In the genomic region with DNA sequence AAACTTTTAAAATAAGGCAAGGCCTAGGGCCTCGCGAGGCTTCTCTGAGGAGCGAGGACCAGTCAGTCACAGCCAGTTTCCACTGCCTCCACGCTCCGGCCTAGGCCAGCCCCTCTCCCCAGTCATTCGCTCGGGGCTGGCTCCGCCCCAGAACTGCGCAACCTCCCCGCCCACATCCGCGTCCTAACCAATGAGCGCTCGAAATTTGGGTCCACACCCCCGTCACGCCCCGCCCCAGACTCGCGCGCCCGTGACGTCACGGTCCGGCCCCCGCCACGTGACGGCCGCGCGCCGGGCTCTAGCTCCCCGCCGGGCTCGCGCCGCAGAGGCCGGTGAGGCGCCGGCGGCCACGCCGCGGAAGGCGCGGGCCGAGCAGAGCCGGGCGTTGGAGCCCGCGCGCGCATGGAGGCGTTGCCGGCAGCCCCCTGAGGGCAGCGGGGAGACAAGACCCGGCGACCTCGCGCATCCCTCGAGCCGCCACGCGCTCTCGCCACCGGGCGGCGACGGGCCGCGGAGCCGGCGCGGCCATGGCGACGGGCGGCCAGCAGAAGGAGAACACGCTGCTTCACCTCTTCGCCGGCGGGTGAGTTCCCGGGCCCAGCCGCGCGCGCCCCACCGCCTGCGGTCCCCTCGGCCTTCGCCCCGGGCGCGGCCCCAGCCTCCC, we compare ENCODE assay signal across 8 cellular contexts. TPM values are rescaled to one million over a fixed set of nuclear protein-coding genes. Genes with fewer than 3 reads are reported as not detected.
DNase-seq lines count a peak whose midpoint lies in the region; TF ChIP-seq lines count a peak whose summit lies in the region.

A gene with protein sequence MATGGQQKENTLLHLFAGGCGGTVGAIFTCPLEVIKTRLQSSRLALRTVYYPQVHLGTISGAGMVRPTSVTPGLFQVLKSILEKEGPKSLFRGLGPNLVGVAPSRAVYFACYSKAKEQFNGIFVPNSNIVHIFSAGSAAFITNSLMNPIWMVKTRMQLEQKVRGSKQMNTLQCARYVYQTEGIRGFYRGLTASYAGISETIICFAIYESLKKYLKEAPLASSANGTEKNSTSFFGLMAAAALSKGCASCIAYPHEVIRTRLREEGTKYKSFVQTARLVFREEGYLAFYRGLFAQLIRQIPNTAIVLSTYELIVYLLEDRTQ (plus strand): TSS at position 301 of the 664 bp plus-strand sequence. CDS start 227 bp downstream, at position 528.

- no peaks in the 10 kb centered on the region for H3K27me3 ChIP-seq in HAP-1 (ENCODE audit: low read depth)
- no peaks in the 10 kb centered on the region for H3K27me3 ChIP-seq in MG63
- H3K27me3 ChIP-seq in stomach = no peaks in the 10 kb centered on the region

- H3K27me3 Mint-ChIP-seq in neural crest cell (ENCODE audit: low read depth) = no peaks in the 10 kb centered on the region

- in situ Hi-C loops in G401 (cut with HindIII; ENCODE audit: low sequenced_read_pairs) = no loop called here
- in situ Hi-C loops in HAP-1 (cut with MboI; ENCODE audit: low sequenced_read_pairs) = no loop called here

- TF ChIP-seq CTCF in foreskin fibroblast (IDR thresholded peaks at IDR 0.05; ENCODE audit: low read depth, low read length) (no peak), neural crest cell (conservative IDR thresholded peaks at IDR 0.05) (peak; percentile 36), stomach (IDR thresholded peaks at IDR 0.05) (no peak)

- peak within 1 kb of the TSS; percentile 86 to 98 (median 96) for H3K27ac ChIP-seq in stomach

- H3K36me3 Mint-ChIP-seq in neural crest cell (ENCODE audit: low read depth) = peaks cover 6% of the 10 kb centered on the region

- H3K4me1 ChIP-seq in HAP-1 = peaks cover 14% of the 10 kb centered on the region
- H3K4me1 ChIP-seq in stomach = peaks cover 14 to 56% (median 35%) of the 10 kb centered on the region in 4 donors

- H3K27ac Mint-ChIP-seq in neural crest cell (ENCODE audit: unreplicated experiment) = peak within 1 kb of the TSS; percentile 75

- no peaks in the 10 kb centered on the region for H3K9me3 Mint-ChIP-seq in neural crest cell

- peak within 1 kb of the TSS; percentile 94 for H3K4me3 Mint-ChIP-seq in neural crest cell

- H3K36me3 ChIP-seq in HAP-1 (replicated peaks) (peaks cover 13% of the 10 kb centered on the region; the same call in 1 of the 2 replicates), MG63 (no peaks in the 10 kb centered on the region; the same call in 1 of the 2 replicates), stomach (no peaks in the 10 kb centered on the region)

- TF ChIP-seq EP300 in stomach (IDR thresholded peaks at IDR 0.05) = peak; percentile 45

- 0 to 1% (median 1%) methylated on average over 20 to 91 of the region's 92 CpGs for WGBS in stomach, 5 donors

- H3K9me3 ChIP-seq in HAP-1 (no peaks in the 10 kb centered on the region), MG63 (no peaks in the 10 kb centered on the region), stomach (no peaks in the 10 kb centered on the region)

- intact Hi-C loops in stomach (cut with DNase I; ENCODE audit: low total_unique reads) = no loop called here

- peaks cover 27% of the 10 kb centered on the region for H3K4me1 Mint-ChIP-seq in neural crest cell

- DNase-seq in G401 (ENCODE audit: low spot score) (peak; percentile 79), HAP-1 (ENCODE audit: low spot score in 2 of 2) (peak; percentile 89 to 98), MG63 (peak; percentile 94), SHP77 treated with DMSO at 0.1 percent for 48 hours (lab: John Stamatoyannopoulos, UW) (peak; percentile 80), activated gamma-delta T cell (lab: John Stamatoyannopoulos, UW) (peak; percentile 91), foreskin fibroblast (peak; percentile 97 to 99), neural crest cell (ENCODE audit: low read depth, low spot score) (peak; percentile 99), stomach (peak; percentile 99)

- TF ChIP-seq POLR2A in stomach (IDR thresholded peaks at IDR 0.05) = no peak

- H3K4me3 ChIP-seq in HAP-1 (peak within 1 kb of the TSS; percentile 88), MG63 (peak within 1 kb of the TSS; percentile 78), foreskin fibroblast (ENCODE audit: low read depth in 1 of 2, low read length in 2 of 2) (peak within 1 kb of the TSS; percentile 56 to 86), stomach (peak within 1 kb of the TSS; percentile 68 to 93 (median 79))

RNA-seq across cellular contexts. Expression of the gene that starts here (rescaled TPM):
- total RNA-seq in G401 (2014; rRNA removed; shearing (Covaris generic)) = 42.2 and 48.5 TPM in 2 replicates
- 16.6 and 23.9 TPM in 2 replicates for total RNA-seq in MG63 (2014; rRNA removed; shearing (Covaris generic); ENCODE audit: low replicate concordance)
- total RNA-seq in neural crest cell = 13.3 and 13.5 TPM in 2 replicates
- 10 to 100 TPM in 1 of 5 donors, 1 to 10 TPM in 3, under 1 TPM in 1; 0.58 to 15.2 (median 5.3) TPM for total RNA-seq in stomach
- 1 to 10 TPM; 3.0 to 5.5 (median 5.0) TPM for polyA plus RNA-seq in stomach

Comparison
In these comparisons a context has a peak if more than half of its experiments do, and no peak if none do; other contexts are left out.
1. Peak in every context shown above with its lines: DNase-seq, H3K4me3 ChIP-seq and H3K27ac ChIP-seq.